Comparison of ENCODE assay signal across 14 cellular contexts in the genomic region with DNA sequence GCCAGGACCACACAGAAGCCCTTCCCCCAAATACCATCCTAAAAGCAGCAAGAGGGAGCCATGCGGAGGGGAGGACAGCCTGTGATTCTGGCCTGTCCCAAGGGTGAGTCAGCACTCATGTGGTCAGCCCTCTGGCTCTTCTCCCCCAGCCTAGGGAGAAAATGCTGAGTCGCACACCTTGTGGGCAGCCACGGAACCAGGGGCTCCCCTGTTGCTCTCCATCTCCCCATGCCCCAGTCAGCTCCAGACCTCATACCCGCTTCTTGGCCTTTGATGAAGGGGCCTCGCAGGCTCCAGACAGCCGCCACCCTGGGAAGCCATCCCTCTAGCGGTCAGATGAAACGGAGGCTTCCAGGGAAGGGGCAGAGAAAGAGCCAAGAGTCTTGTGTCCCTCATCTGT.
DNase-seq lines count a peak whose midpoint lies in the region; ATAC-seq, FAIRE-seq and TF ChIP-seq lines count a peak whose summit lies in the region.
"Had no signal": no experiment of that assay in that cellular context is flagged by ENCODE, and none has a peak within 500 bp of the region (broad histone marks: within the 10 kb centered on the region; RNA-seq: fewer than 3 reads in every experiment).

No MANE protein-coding gene starts in this region.

- FAIRE-seq in GM12891 (lab: Jason Lieb, UNC) = no peak
- FAIRE-seq: frontal cortex, islet of Langerhans had no signal

- TF ChIP-seq POLR2A in GM12891 (IDR thresholded peaks at IDR 0.05; ENCODE audit: low read depth, low read length) = no peak

- DNase-seq in AG08395 (ENCODE audit: low spot score) (peak; percentile 63), HS-27A (ENCODE audit: low read depth) (peak; percentile 42), amniotic epithelial cell (ENCODE audit: low read depth) (peak; percentile 53), islet precursor cell (peak; percentile 63), DMS53 treated with DMSO at 0.1 percent for 48 hours (lab: John Stamatoyannopoulos, UW; ENCODE audit: unreplicated experiment) (no peak), COLO829 (ENCODE audit: low spot score) (no peak), GM12891 (ENCODE audit: insufficient read length, low spot score) (no peak)
- DNase-seq: activated CD4-positive, alpha-beta T cell treated with anti-CD3 and anti-CD28 coated beads for 4 hours; activated T-cell treated with anti-CD3 and anti-CD28 coated beads, Interleukin-2, amount 50 U/mL, for 72 hours; stimulated activated CD8-positive, alpha-beta memory T cell treated with anti-CD3 and anti-CD28 coated beads, Interleukin-4, amount 100 ng/mL, for 48 hours; T-helper 1 cell had no signal

- no peak for ATAC-seq in HG03196 (IDR thresholded peaks at IDR 0.05; ENCODE audit: unreplicated experiment)
- ATAC-seq: activated T-cell treated with anti-CD3 and anti-CD28 coated beads, Interleukin-2, amount 50 U/mL, for 72 hours had no signal

TF ChIP-seq in GM12891, 5 proteins besides CTCF, POLR2A, EP300 and RAD21:
- TF ChIP-seq SPI1 (IDR thresholded peaks at IDR 0.05; ENCODE audit: low read depth, low read length) (no peak), PAX5 (IDR thresholded peaks at IDR 0.05; ENCODE audit: insufficient read depth, low read length, severe bottlenecking) (no peak), TAF1 (IDR thresholded peaks at IDR 0.05; ENCODE audit: low read depth, low read length) (no peak), POU2F2 (IDR thresholded peaks at IDR 0.05; ENCODE audit: low read depth, low read length) (no peak), POLR2AphosphoS5 (IDR thresholded peaks at IDR 0.05; ENCODE audit: low read depth, low read length) (no peak)

Comparison
In these comparisons a context has a peak if more than half of its experiments do, and no peak if none do; other contexts are left out.
1. DNase-seq: peak in AG08395 (single experiment), HS-27A (single experiment), amniotic epithelial cell (single experiment) and islet precursor cell (single experiment); none in DMS53 treated with DMSO at 0.1 percent for 48 hours (single experiment), COLO829 (single experiment) and GM12891 (single experiment).